ENCODE assay signal across 7 cellular contexts in the genomic region with DNA sequence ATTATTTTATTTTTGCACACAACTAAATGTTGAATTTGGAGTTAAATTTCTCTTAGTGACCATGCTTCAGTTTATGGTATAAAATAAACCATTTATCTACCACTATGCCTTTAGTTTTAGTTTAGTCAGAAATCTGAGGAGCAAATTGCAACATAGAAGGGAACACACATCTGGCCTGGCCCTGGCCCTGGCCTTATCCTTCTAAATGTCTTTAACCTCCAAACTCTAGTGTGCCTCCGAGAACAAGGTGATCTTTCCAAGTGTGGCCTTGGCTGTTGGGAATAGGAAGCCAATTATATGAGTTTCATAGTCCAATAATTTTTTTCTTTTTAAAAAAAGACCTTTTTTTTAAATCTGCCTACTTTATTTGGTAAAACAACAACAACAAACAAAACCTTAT. TPM values are rescaled to one million over a fixed set of nuclear protein-coding genes. Genes with fewer than 3 reads are reported as not detected.
"Had no signal": no experiment of that assay in that cellular context is flagged by ENCODE, and none has a peak within 500 bp of the region (broad histone marks: within the 10 kb centered on the region; RNA-seq: fewer than 3 reads in every experiment).

No MANE protein-coding gene starts in this region.

- H3K27ac ChIP-seq: HL-60 had no signal

- H3K4me3 ChIP-seq: K562 had no signal

- DNase-seq: IMR-90, KBM-7, KG1 had no signal

- ATAC-seq: HepG2, K562 had no signal

RNA-seq across cellular contexts. Expression of a gene that starts 31.8 kb away (rescaled TPM):
- total RNA-seq: HT-29, K562 had no signal
